31 cellular contexts compared by ENCODE assay signal in genomic region chr6:83948851-83949250, GRCh38.
"Had no signal": no experiment of that assay in that cellular context is flagged by ENCODE, and none has a peak within 500 bp of the region (broad histone marks: within the 10 kb centered on the region; RNA-seq: fewer than 3 reads in every experiment).

No MANE protein-coding gene starts in this region.

- DNase-seq: cerebellar nuclear complex; dorsolateral prefrontal cortex; effector CD4-positive, alpha-beta T cell; foreskin keratinocyte; heart left ventricle; hippocampal formation; immature natural killer cell; islet precursor cell; kidney glomerular epithelial cell; left colon; left ventricle myocardium superior; lower lobe of right lung; mucosa of descending colon; naive B cell; sigmoid colon; stimulated activated CD4-positive, alpha-beta T cell treated with anti-CD3 and anti-CD28 coated beads, Interleukin-2, amount 100 ng/mL, for 24 hours; stimulated activated CD4-positive, alpha-beta T cell treated with anti-CD3 and anti-CD28 coated beads, Interleukin-4, amount 100 ng/mL, for 24 hours; stimulated activated naive CD4-positive, alpha-beta T cell treated with Interleukin-2 at 50 U/mL for 16 hours; stomach; thyroid gland had no signal

- H3K4me1 ChIP-seq: foreskin keratinocyte, gastroesophageal sphincter, heart left ventricle, lower lobe of right lung, parathyroid adenoma, right atrium auricular region, sigmoid colon, stomach, thyroid gland had no signal

- H3K9ac ChIP-seq: neural progenitor cell, parathyroid adenoma had no signal

- H3K4me1 Mint-ChIP-seq: immature natural killer cell, memory B cell, naive B cell had no signal

- H3K9me3 ChIP-seq: lower lobe of right lung, mucosa of descending colon, right atrium auricular region, thyroid gland had no signal

- H3K4me3 ChIP-seq: dorsolateral prefrontal cortex, gastroesophageal sphincter, heart left ventricle, lower lobe of right lung, mucosa of descending colon, neural progenitor cell, right atrium auricular region, sigmoid colon, stomach, thyroid gland had no signal

- ATAC-seq: esophagus mucosa; foreskin keratinocyte; gastroesophageal sphincter; heart left ventricle; left colon; left ventricle myocardium superior; lower lobe of right lung; mucosa of descending colon; natural killer cell treated with Interleukin-12 subunit alpha and Interleukin-12 subunit beta and Interleukin-15 and Interleukin-18, amount 100 ng/mL, for 72 hours; stimulated activated effector memory CD8-positive, alpha-beta T cell treated with anti-CD3 and anti-CD28 coated beads, Interleukin-12 subunit alpha, Interleukin-12 subunit beta, amount 100 ng/mL, for 72 hours had no signal

- H3K4me3 Mint-ChIP-seq: immature natural killer cell; memory B cell; mesothelial cell of epicardium; naive B cell; natural killer cell treated with Interleukin-12 subunit alpha and Interleukin-12 subunit beta and Interleukin-15 and Interleukin-18, amount 100 ng/mL, for 72 hours; neural progenitor cell; stimulated activated effector memory CD8-positive, alpha-beta T cell treated with anti-CD3 and anti-CD28 coated beads, Interleukin-12 subunit alpha, Interleukin-12 subunit beta, amount 100 ng/mL, for 72 hours; type B pancreatic cell had no signal

- H3K36me3 Mint-ChIP-seq: stimulated activated effector memory CD8-positive, alpha-beta T cell treated with anti-CD3 and anti-CD28 coated beads, Interleukin-12 subunit alpha, Interleukin-12 subunit beta, amount 100 ng/mL, for 72 hours; type B pancreatic cell had no signal

- H2AFZ ChIP-seq: neural progenitor cell, parathyroid adenoma had no signal

- H3K27me3 ChIP-seq: dorsolateral prefrontal cortex, foreskin keratinocyte, gastroesophageal sphincter, heart left ventricle, neural progenitor cell, right atrium auricular region, sigmoid colon, stomach, thyroid gland had no signal

- H3K36me3 ChIP-seq: lower lobe of right lung, neural progenitor cell, right atrium auricular region, sigmoid colon, thyroid gland had no signal

- H3K27ac Mint-ChIP-seq: memory B cell; mesothelial cell of epicardium; natural killer cell treated with Interleukin-12 subunit alpha and Interleukin-12 subunit beta and Interleukin-15 and Interleukin-18, amount 100 ng/mL, for 72 hours; neural progenitor cell; progenitor cell of endocrine pancreas; stimulated activated effector memory CD8-positive, alpha-beta T cell treated with anti-CD3 and anti-CD28 coated beads, Interleukin-12 subunit alpha, Interleukin-12 subunit beta, amount 100 ng/mL, for 72 hours; type B pancreatic cell had no signal

- H3K27me3 Mint-ChIP-seq: memory B cell; naive B cell; natural killer cell treated with Interleukin-12 subunit alpha and Interleukin-12 subunit beta and Interleukin-15 and Interleukin-18, amount 100 ng/mL, for 72 hours; progenitor cell of endocrine pancreas; type B pancreatic cell had no signal

- H3K27ac ChIP-seq: dorsolateral prefrontal cortex, foreskin keratinocyte, gastroesophageal sphincter, heart left ventricle, lower lobe of right lung, neural progenitor cell, parathyroid adenoma, right atrium auricular region, sigmoid colon, stomach, thyroid gland had no signal

- H3K4me2 ChIP-seq: neural progenitor cell had no signal
